Comparison of ENCODE assay signal across 8 cellular contexts in the genomic region with DNA sequence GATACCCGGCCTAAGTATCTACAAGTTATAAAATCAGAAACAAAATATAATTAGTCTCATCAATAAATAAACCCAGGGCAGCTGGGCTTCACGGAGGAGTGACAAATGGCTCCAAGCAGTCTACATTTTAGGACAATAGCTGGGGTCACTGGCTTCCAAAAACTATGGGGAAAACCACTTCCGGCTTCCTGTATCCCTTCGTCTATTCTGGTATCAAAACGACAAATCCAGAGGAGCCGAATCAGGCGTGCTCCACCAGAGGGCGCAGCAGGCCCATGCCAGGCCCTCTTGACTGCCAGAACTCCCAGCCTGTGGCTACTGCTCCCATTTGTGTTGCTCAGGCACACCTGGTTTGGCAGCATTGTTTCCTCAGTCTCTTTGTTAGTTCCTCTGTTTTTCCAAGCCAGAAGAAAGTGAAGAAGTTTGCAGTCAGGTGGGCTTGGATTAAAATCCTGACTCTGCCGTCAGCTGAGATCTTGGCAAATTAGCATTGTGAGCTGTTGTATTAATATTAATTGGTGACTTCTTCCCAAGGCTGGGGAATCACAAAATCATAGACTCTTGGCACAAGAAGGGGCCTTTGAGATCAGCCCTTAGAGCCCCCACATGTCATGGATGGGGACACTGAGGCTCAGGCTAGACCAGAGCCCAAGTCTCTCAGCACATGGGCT. TPM values are rescaled to one million over a fixed set of nuclear protein-coding genes. Genes with fewer than 3 reads are reported as not detected.
DNase-seq lines count a peak whose midpoint lies in the region; ATAC-seq, FAIRE-seq and TF ChIP-seq lines count a peak whose summit lies in the region.

No MANE protein-coding gene starts in this region.

- no peak overlapping the region for H3K4me3 ChIP-seq in GM12864 (ENCODE audit: low read depth, low read length)
- H3K4me3 ChIP-seq in Loucy (ENCODE audit: low read length, poor library complexity, severe bottlenecking), result peak overlapping the region; percentile 30
- H3K4me3 ChIP-seq in RWPE2 (ENCODE audit: severe bottlenecking), result no peak overlapping the region
- peak overlapping the region in 1 of 2 donors; percentile 49 for H3K4me3 ChIP-seq in stomach smooth muscle (ENCODE audit: low read length in 2 of 2)

- no peak overlapping the region for H3K27ac ChIP-seq in RWPE2 (ENCODE audit: poor library complexity, severe bottlenecking)
- peak overlapping the region; percentile 31 for H3K27ac ChIP-seq in stomach smooth muscle (ENCODE audit: low read length)

- H3K9me3 ChIP-seq in Loucy (ENCODE audit: insufficient read depth, low read depth, low read length), result no peaks in the 10 kb centered on the region
- no peaks in the 10 kb centered on the region for H3K9me3 ChIP-seq in RWPE2 (ENCODE audit: severe bottlenecking)
- H3K9me3 ChIP-seq in stomach smooth muscle (ENCODE audit: control insufficient read depth in 2 of 2, low read length in 2 of 2), result no peaks in the 10 kb centered on the region

- TF ChIP-seq CTCF in GM12864 (IDR thresholded peaks at IDR 0.05; ENCODE audit: low read depth, low read length, missing control alignments), result peak; percentile 97
- TF ChIP-seq CTCF in Loucy (conservative IDR thresholded peaks at IDR 0.05; ENCODE audit: low read length), result peak; percentile 98
- peak; percentile 98 for TF ChIP-seq CTCF in RWPE2 (IDR thresholded peaks at IDR 0.05; ENCODE audit: poor library complexity, severe bottlenecking)

- H3K4me1 ChIP-seq in Loucy (ENCODE audit: insufficient read depth, low read length, poor library complexity, severe bottlenecking), result peaks cover 14% of the 10 kb centered on the region
- H3K4me1 ChIP-seq in RWPE2 (ENCODE audit: insufficient read depth, poor library complexity, severe bottlenecking), result peaks cover 8% of the 10 kb centered on the region
- H3K4me1 ChIP-seq in stomach smooth muscle (ENCODE audit: control insufficient read depth, insufficient read depth, low read length), result peaks cover 6% of the 10 kb centered on the region

- ATAC-seq in RWPE2 (ENCODE audit: low read depth) (peak; percentile 91), GM21786 (IDR thresholded peaks at IDR 0.05; ENCODE audit: unreplicated experiment) (no peak)

- peak overlapping the region; percentile 52 for H3K4me2 ChIP-seq in Loucy (ENCODE audit: low read depth, low read length, poor library complexity, severe bottlenecking)

- no peak overlapping the region for H3K9ac ChIP-seq in Loucy (ENCODE audit: low read depth, low read length, poor library complexity, severe bottlenecking)
- peak overlapping the region in 1 of 2 donors; percentile 60 for H3K9ac ChIP-seq in stomach smooth muscle (ENCODE audit: low read length in 2 of 2)

- FAIRE-seq in frontal cortex (lab: Jason Lieb, UNC), result no peak

- H3F3A ChIP-seq in Loucy (ENCODE audit: low read depth), result no peaks in the 10 kb centered on the region

- no peaks in the 10 kb centered on the region for H4K20me1 ChIP-seq in Loucy (ENCODE audit: insufficient read depth, low read length, poor library complexity, severe bottlenecking)

- no peaks in the 10 kb centered on the region for H3K27me3 ChIP-seq in Loucy (ENCODE audit: insufficient read depth, low read length, poor library complexity, severe bottlenecking)
- H3K27me3 ChIP-seq in RWPE2 (ENCODE audit: insufficient read depth, poor library complexity, severe bottlenecking), result no peaks in the 10 kb centered on the region
- H3K27me3 ChIP-seq in stomach smooth muscle (ENCODE audit: control insufficient read depth in 1 of 2, insufficient read depth in 2 of 2, low read length in 2 of 2), result no peaks in the 10 kb centered on the region

- no peaks in the 10 kb centered on the region for H3K79me2 ChIP-seq in Loucy (ENCODE audit: insufficient read depth, low read length)

- H2AFZ ChIP-seq in Loucy (ENCODE audit: low read length), result peak overlapping the region; percentile 78

- no peaks in the 10 kb centered on the region for H3K9me2 ChIP-seq in Loucy (replicated peaks; ENCODE audit: low read depth, low read length)

- peak; percentile 42 for DNase-seq in GM12864 (ENCODE audit: low read depth)
- DNase-seq in RWPE2 (ENCODE audit: low spot score), result peak; percentile 73
- DNase-seq in activated effector memory CD4-positive, alpha-beta T cell treated with anti-CD3 and anti-CD28 coated beads, Interleukin-2, amount 50 U/mL, for 16 hours, result peak; percentile 86
- peak; percentile 48 to 75 for DNase-seq in frontal cortex (ENCODE audit: low spot score in 2 of 2)
- peak in 55 of 56 donors; percentile 8 to 93 (median 76) for DNase-seq in nucleus accumbens (lab: John Stamatoyannopoulos, UW)

- no peaks in the 10 kb centered on the region for H3K36me3 ChIP-seq in Loucy (ENCODE audit: insufficient read depth, low read length)
- H3K36me3 ChIP-seq in RWPE2 (ENCODE audit: low read depth), result no peaks in the 10 kb centered on the region
- no peaks in the 10 kb centered on the region for H3K36me3 ChIP-seq in stomach smooth muscle (ENCODE audit: control insufficient read depth in 2 of 2, insufficient read depth in 2 of 2, low read length in 2 of 2)

RNA-seq across cellular contexts. Expression of gene RAB14, which starts 11.6 kb away (rescaled TPM):
- 56.3 TPM for total RNA-seq in frontal cortex

RNA-seq across cellular contexts. Expression of gene GSN, which starts 54.7 kb away (rescaled TPM):
- 24.5 TPM for total RNA-seq in frontal cortex
